ENCODE assay signal across 12 cellular contexts in the genomic region with DNA sequence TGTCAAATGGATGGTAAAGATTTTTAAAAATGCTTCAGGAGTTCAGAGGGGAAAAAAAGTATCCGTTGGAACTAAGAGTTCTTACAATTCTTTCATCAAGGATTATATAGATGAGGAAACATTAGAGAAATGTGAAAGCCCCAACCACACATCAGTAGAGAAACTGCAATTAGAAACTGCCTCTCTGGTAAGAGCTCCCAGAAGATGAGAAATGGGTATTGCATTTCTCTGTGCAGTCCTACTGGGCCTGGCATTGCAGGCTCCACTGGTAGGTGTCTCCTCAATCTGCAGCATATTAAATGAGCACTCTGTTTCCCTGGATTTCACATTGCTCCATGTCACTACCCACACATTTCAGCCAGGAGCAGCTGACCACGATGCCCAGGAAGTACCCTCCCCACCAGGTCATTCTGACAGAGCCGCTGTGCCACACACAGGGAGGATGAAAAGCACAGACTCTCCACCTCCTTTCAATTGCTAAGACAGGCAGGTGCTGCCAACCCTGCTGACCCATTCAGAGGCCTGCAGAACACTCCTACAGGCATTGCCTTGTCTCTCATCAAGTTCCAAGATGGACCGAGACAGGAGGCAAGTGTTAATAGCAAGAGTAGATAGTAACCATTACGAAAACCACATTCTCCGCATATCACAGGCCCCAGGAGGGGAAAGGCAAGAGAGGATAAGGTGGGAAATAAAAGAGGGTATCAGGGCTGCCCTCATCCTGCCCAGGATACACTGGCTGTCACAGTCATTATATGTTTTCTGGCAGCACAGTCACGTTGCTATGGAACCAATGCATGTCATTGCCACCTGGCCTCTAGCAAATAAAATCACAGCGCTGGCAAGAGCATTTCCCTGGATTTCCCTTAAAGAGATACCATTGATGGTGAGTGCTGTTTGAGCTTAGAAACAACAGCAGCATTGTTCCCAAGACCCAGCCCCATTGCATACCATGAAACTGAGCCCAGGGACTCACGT.
DNase-seq lines count a peak whose midpoint lies in the region; ATAC-seq, FAIRE-seq and TF ChIP-seq lines count a peak whose summit lies in the region.
"Had no signal": no experiment of that assay in that cellular context is flagged by ENCODE, and none has a peak within 500 bp of the region (broad histone marks: within the 10 kb centered on the region; RNA-seq: fewer than 3 reads in every experiment).

No MANE protein-coding gene starts in this region.

- POLR2A ChIA-PET in Caco-2 (lab: Charles Lee): no interaction called here

- H3K27ac ChIP-seq in astrocyte (ENCODE audit: low read depth, low read length): no peak overlapping the region
- H3K27ac ChIP-seq: foreskin keratinocyte, upper lobe of right lung had no signal

- H3K4me3 Mint-ChIP-seq in astrocyte (ENCODE audit: unreplicated experiment) (no peak overlapping the region), Caco-2 (ENCODE audit: unreplicated experiment) (no peak overlapping the region)

- peaks cover 4% of the 10 kb centered on the region for H4K20me1 ChIP-seq in astrocyte (ENCODE audit: insufficient read depth, low read length)

- no peak overlapping the region for H3K4me3 ChIP-seq in GM12865 (ENCODE audit: low read depth, low read length)
- no peak overlapping the region for H3K4me3 ChIP-seq in astrocyte (ENCODE audit: insufficient read depth, low read depth, low read length)
- no peak overlapping the region for H3K4me3 ChIP-seq in mucosa of descending colon
- no peak overlapping the region for H3K4me3 ChIP-seq in Caco-2 (ENCODE audit: low read depth, low read length)
- H3K4me3 ChIP-seq: upper lobe of right lung had no signal

- H3K79me2 ChIP-seq in astrocyte (ENCODE audit: insufficient read depth, low read length): peaks cover 8% of the 10 kb centered on the region

- peak; percentile 36 for DNase-seq in GM12865 (ENCODE audit: low read depth)
- DNase-seq in NCI-H1417 (lab: John Stamatoyannopoulos, UW): peak in 2 of 3 experiments; percentile 73 to 84
- DNase-seq in astrocyte (ENCODE audit: low read depth): peak; percentile 31
- no peak for DNase-seq in mucosa of descending colon
- no peak for DNase-seq in stimulated activated CD4-positive, alpha-beta T cell treated with anti-CD3 and anti-CD28 coated beads, Interleukin-1b, Interleukin-23, amount 100 ng/mL, for 48 hours
- DNase-seq in Caco-2: no peak
- DNase-seq: activated CD4-positive, alpha-beta T cell treated with anti-CD3 and anti-CD28 coated beads for 4 hours; foreskin keratinocyte; NCI-H2029; upper lobe of right lung had no signal

- intact Hi-C loops in mucosa of descending colon (cut with DNase I, micrococcal nuclease): loop anchor here (5.0 to 10.0 kb wide), 2 partner anchors 243 to 245 kb away; a partner anchor contains a TSS
- intact Hi-C loops in Caco-2 (cut with micrococcal nuclease; ENCODE audit: unreplicated experiment): no loop called here

- H3K4me1 ChIP-seq in astrocyte (ENCODE audit: insufficient read depth, low read length) (peaks cover 26% of the 10 kb centered on the region), mucosa of descending colon (ENCODE audit: low read depth) (peaks cover 2% of the 10 kb centered on the region), Caco-2 (no peaks in the 10 kb centered on the region)
- H3K4me1 ChIP-seq: foreskin keratinocyte had no signal

- H3K4me1 Mint-ChIP-seq in astrocyte (ENCODE audit: low read depth, unreplicated experiment) (peaks cover 45% of the 10 kb centered on the region), Caco-2 (ENCODE audit: low read depth, unreplicated experiment) (peaks cover 12% of the 10 kb centered on the region)

- TF ChIP-seq CTCF in GM12865 (IDR thresholded peaks at IDR 0.05; ENCODE audit: insufficient read depth, low read depth, low read length, missing control alignments): no peak
- no peak for TF ChIP-seq CTCF in astrocyte (IDR thresholded peaks at IDR 0.05; ENCODE audit: insufficient read depth, low read depth, low read length)
- no peak for TF ChIP-seq CTCF in mucosa of descending colon (IDR thresholded peaks at IDR 0.05)
- TF ChIP-seq CTCF in Caco-2 (IDR thresholded peaks at IDR 0.05; ENCODE audit: insufficient read depth in 1 of 2, low read depth in 1 of 2, low read length in 1 of 2, severe bottlenecking in 1 of 2, unreplicated experiment in 1 of 2): no peak

- no peaks in the 10 kb centered on the region for H3K9me3 Mint-ChIP-seq in astrocyte (ENCODE audit: unreplicated experiment)
- H3K9me3 Mint-ChIP-seq in Caco-2 (ENCODE audit: unreplicated experiment): no peaks in the 10 kb centered on the region

- H3K36me3 Mint-ChIP-seq in astrocyte (ENCODE audit: low read depth, unreplicated experiment) (peaks cover 21% of the 10 kb centered on the region), Caco-2 (ENCODE audit: insufficient read depth, unreplicated experiment) (no peaks in the 10 kb centered on the region)

- CTCF ChIA-PET in Caco-2 (lab: Charles Lee): interaction anchor here (0.5 kb wide), 1 partner anchor 244 kb away, joined by 3 read pairs; no protein-coding TSS in a partner anchor

- ATAC-seq in mucosa of descending colon: peak; percentile 83
- ATAC-seq in HG02885 (IDR thresholded peaks at IDR 0.05; ENCODE audit: poor library complexity, unreplicated experiment): no peak
- ATAC-seq: foreskin keratinocyte, upper lobe of right lung had no signal

- H3K27ac Mint-ChIP-seq in astrocyte (ENCODE audit: unreplicated experiment): peak overlapping the region; percentile 56
- no peak overlapping the region for H3K27ac Mint-ChIP-seq in Caco-2 (ENCODE audit: unreplicated experiment)

- BruUV-seq in Caco-2 (replicated peaks; lab: Mats Ljungman, UMichigan): no TSS peak

- no peak overlapping the region for H3K4me2 ChIP-seq in astrocyte (ENCODE audit: low read length)

- H3K9me3 ChIP-seq in astrocyte (ENCODE audit: insufficient read depth, low read depth, low read length): no peaks in the 10 kb centered on the region
- H3K9me3 ChIP-seq in mucosa of descending colon: no peaks in the 10 kb centered on the region
- H3K9me3 ChIP-seq in Caco-2: no peaks in the 10 kb centered on the region
- H3K9me3 ChIP-seq: upper lobe of right lung had no signal

- H3K36me3 ChIP-seq in astrocyte (ENCODE audit: insufficient read depth, low read length) (peaks cover 3% of the 10 kb centered on the region), mucosa of descending colon (ENCODE audit: low read depth) (no peaks in the 10 kb centered on the region), Caco-2 (ENCODE audit: control insufficient read depth, insufficient read depth, low read length) (no peaks in the 10 kb centered on the region)

- H3K27me3 Mint-ChIP-seq in astrocyte (ENCODE audit: low read depth, unreplicated experiment) (no peaks in the 10 kb centered on the region), Caco-2 (ENCODE audit: insufficient read depth, unreplicated experiment) (no peaks in the 10 kb centered on the region)

- no peak overlapping the region for H3K9ac ChIP-seq in astrocyte (ENCODE audit: low read length)

- no peak overlapping the region for H2AFZ ChIP-seq in astrocyte (ENCODE audit: low read depth, low read length)

- H3K27me3 ChIP-seq in astrocyte (ENCODE audit: insufficient read depth, low read length): no peaks in the 10 kb centered on the region
- no peaks in the 10 kb centered on the region for H3K27me3 ChIP-seq in Caco-2 (replicated peaks; ENCODE audit: control insufficient read depth, insufficient read depth, low read length)
- H3K27me3 ChIP-seq: foreskin keratinocyte, upper lobe of right lung had no signal

- no peak for FAIRE-seq in astrocyte (lab: Jason Lieb, UNC)
- FAIRE-seq: colon had no signal

Comparison
In these comparisons a context has a peak if more than half of its experiments do, and no peak if none do; other contexts are left out.
1. DNase-seq: peak in GM12865 (single experiment), NCI-H1417 (2 of 3) and astrocyte (single experiment); none in mucosa of descending colon (0 of 3), stimulated activated CD4-positive, alpha-beta T cell treated with anti-CD3 and anti-CD28 coated beads, Interleukin-1b, Interleukin-23, amount 100 ng/mL, for 48 hours (single experiment) and Caco-2 (0 of 2).